ENCODE assay signal across 1 cellular context in the genomic region with DNA sequence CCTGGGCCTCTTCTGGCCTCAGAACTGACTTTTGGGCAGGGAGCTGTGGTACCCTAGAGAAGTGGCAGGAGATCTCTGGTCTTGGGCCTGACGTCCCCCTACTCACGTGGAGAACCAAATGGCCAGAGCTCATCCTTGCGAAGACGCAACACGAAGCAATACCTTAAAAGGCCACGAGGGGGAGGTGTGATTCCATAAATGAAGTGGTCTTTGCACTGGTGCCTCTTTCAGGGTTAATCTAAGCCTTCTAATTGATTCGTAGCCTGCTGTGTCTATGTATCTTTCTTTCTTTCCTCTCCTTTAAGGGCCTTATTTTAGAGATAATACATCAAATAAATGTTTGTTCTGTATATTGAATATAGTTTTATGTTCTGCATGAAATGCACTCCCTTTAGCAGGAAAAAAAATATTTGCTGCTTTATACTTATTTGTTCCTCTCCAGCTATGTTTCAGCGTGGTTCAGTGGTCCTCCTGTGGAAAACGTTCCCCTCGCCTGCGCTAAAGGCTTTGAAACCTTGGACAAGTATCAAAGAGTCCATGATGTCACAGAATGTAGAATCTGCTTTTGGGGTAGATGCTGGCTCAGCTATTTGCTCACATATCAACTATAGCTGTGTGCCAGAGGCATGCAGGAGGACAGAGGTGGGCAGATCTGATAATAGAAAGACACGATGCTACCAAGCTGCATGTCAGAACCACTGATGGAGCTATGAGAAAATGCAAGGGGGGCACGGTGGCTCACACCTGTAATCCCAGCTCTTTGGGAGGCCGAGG.
A peak's percentile ranks its signal among the peaks of the same experiment; 100 is the strongest.
TF ChIP-seq lines count a peak whose summit lies in the region.

No MANE protein-coding gene starts in this region.

TF ChIP-seq in IMR-90, 13 proteins besides CTCF, POLR2A, EP300 and RAD21:
- TF ChIP-seq NFE2L2 (IDR thresholded peaks at IDR 0.05; ENCODE audit: low read depth, low read length) (no peak), BHLHE40 (IDR thresholded peaks at IDR 0.05; ENCODE audit: low read depth, low read length) (no peak), SMC3 (IDR thresholded peaks at IDR 0.05; ENCODE audit: low read depth, low read length) (peak; percentile 77), MAFK (IDR thresholded peaks at IDR 0.05; ENCODE audit: low read depth, low read length) (peak; percentile 31), CEBPB (IDR thresholded peaks at IDR 0.05; ENCODE audit: low read depth, low read length) (no peak), RCOR1 (IDR thresholded peaks at IDR 0.05; ENCODE audit: insufficient replicate concordance, low read length) (no peak), FOS (IDR thresholded peaks at IDR 0.05; ENCODE audit: low read depth, low read length) (no peak), CHD1 (IDR thresholded peaks at IDR 0.05; ENCODE audit: low read depth, low read length) (no peak), RFX5 (IDR thresholded peaks at IDR 0.05; ENCODE audit: low read depth, low read length) (no peak), ELK1 (IDR thresholded peaks at IDR 0.05; ENCODE audit: borderline replicate concordance, low read depth, low read length) (no peak), MAZ (IDR thresholded peaks at IDR 0.05; ENCODE audit: borderline replicate concordance, low read depth, low read length) (no peak), MXI1 (IDR thresholded peaks at IDR 0.05; ENCODE audit: borderline replicate concordance, low read depth, low read length) (no peak)
- TF ChIP-seq, protein P1, sequence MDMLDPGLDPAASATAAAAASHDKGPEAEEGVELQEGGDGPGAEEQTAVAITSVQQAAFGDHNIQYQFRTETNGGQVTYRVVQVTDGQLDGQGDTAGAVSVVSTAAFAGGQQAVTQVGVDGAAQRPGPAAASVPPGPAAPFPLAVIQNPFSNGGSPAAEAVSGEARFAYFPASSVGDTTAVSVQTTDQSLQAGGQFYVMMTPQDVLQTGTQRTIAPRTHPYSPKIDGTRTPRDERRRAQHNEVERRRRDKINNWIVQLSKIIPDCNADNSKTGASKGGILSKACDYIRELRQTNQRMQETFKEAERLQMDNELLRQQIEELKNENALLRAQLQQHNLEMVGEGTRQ (IDR thresholded peaks at IDR 0.05; ENCODE audit: low read depth, low read length): no peak
